27 cellular contexts compared by ENCODE assay signal in the genomic region with DNA sequence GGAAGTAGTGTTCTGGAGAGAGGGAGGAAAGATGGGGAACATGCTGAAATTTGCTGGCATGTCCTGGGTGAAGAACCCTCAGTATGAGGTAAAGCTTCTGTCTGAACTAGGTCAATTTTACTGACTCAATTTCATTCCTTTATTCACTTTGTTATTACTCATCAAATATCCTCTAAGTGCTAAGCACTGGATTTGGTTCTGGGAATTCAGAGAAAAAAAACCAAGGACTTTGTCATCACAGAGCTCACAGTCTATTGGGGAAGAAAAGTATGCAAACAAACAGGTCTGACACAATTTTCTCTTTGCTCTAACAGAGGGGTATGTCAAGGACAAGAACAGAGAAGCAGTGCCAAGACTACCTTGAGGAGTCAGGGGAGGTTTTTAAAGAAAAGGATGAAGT.
DNase-seq lines count a peak whose midpoint lies in the region; ATAC-seq, FAIRE-seq and TF ChIP-seq lines count a peak whose summit lies in the region.
"Had no signal": no experiment of that assay in that cellular context is flagged by ENCODE, and none has a peak within 500 bp of the region (broad histone marks: within the 10 kb centered on the region; RNA-seq: fewer than 3 reads in every experiment).

No MANE protein-coding gene starts in this region.

- H3K4me2 ChIP-seq in mammary epithelial cell (ENCODE audit: insufficient read depth, low read depth, low read length) (no peak overlapping the region), astrocyte (ENCODE audit: low read length) (peak overlapping the region; percentile 12)
- H3K4me2 ChIP-seq: BLaER1 treated with 17β-estradiol and CSF1 and Interleukin-3, amounts not matched to agents 10 nM and 100 nM had no signal

- H3K4me3 Mint-ChIP-seq in MCF 10A (ENCODE audit: unreplicated experiment) (no peak overlapping the region), astrocyte (ENCODE audit: unreplicated experiment) (no peak overlapping the region)
- H3K4me3 Mint-ChIP-seq: activated B cell treated with CpG ODN at 0.5 μM for 24 hours; stimulated activated naive CD8-positive, alpha-beta T cell treated with anti-CD3 and anti-CD28 coated beads, Interleukin-15, Interleukin-2, amounts not matched to agents 100 ng/mL and 50 ng/mL, for 24 hours had no signal

- H3K4me1 ChIP-seq in mammary epithelial cell (ENCODE audit: insufficient read depth, low read length): no peaks in the 10 kb centered on the region
- H3K4me1 ChIP-seq in astrocyte (ENCODE audit: insufficient read depth, low read length): peaks cover 36% of the 10 kb centered on the region
- peaks cover 3% of the 10 kb centered on the region for H3K4me1 ChIP-seq in foreskin keratinocyte
- H3K4me1 ChIP-seq: BLaER1 treated with 17β-estradiol and CSF1 and Interleukin-3, amounts not matched to agents 10 nM and 100 nM had no signal

- H3K36me3 ChIP-seq in mammary epithelial cell (ENCODE audit: insufficient read depth, low read length) (no peaks in the 10 kb centered on the region), astrocyte (ENCODE audit: insufficient read depth, low read length) (no peaks in the 10 kb centered on the region)
- H3K36me3 ChIP-seq: BLaER1 treated with 17β-estradiol and CSF1 and Interleukin-3, amounts not matched to agents 10 nM and 100 nM; cardiac muscle cell had no signal

- H3K27ac ChIP-seq in mammary epithelial cell (ENCODE audit: insufficient read depth, low read depth, low read length) (no peak overlapping the region), astrocyte (ENCODE audit: low read depth, low read length) (peak overlapping the region; percentile 37), foreskin keratinocyte (no peak overlapping the region)
- H3K27ac ChIP-seq: 22Rv1; BLaER1 treated with 17β-estradiol and CSF1 and Interleukin-3, amounts not matched to agents 10 nM and 100 nM; cardiac muscle cell; skin epidermis; transverse colon had no signal

- BruUV-seq in mammary epithelial cell (replicated peaks; lab: Mats Ljungman, UMichigan): no TSS peak
- no TSS peak for BruUV-seq in MCF 10A (replicated peaks; lab: Mats Ljungman, UMichigan)

- H2AFZ ChIP-seq in mammary epithelial cell (ENCODE audit: low read depth, low read length): no peak overlapping the region
- H2AFZ ChIP-seq in astrocyte (ENCODE audit: low read depth, low read length): no peak overlapping the region

- H3K4me3 ChIP-seq in mammary epithelial cell (replicated peaks in 1 of 3; ENCODE audit: insufficient read depth in 1 of 3, low read depth in 2 of 3, low read length in 3 of 3) (no peak overlapping the region), astrocyte (ENCODE audit: insufficient read depth, low read depth, low read length) (no peak overlapping the region)
- H3K4me3 ChIP-seq: BLaER1 treated with 17β-estradiol and CSF1 and Interleukin-3, amounts not matched to agents 10 nM and 100 nM; cardiac muscle cell; skin epidermis; transverse colon had no signal

- H3K27ac Mint-ChIP-seq in MCF 10A (ENCODE audit: low read depth, unreplicated experiment) (no peak overlapping the region), astrocyte (ENCODE audit: unreplicated experiment) (no peak overlapping the region)
- H3K27ac Mint-ChIP-seq: activated B cell treated with CpG ODN at 0.5 μM for 24 hours; stimulated activated naive CD8-positive, alpha-beta T cell treated with anti-CD3 and anti-CD28 coated beads, Interleukin-15, Interleukin-2, amounts not matched to agents 100 ng/mL and 50 ng/mL, for 24 hours had no signal

- H3K9ac ChIP-seq in mammary epithelial cell (ENCODE audit: insufficient read depth, low read length) (no peak overlapping the region), astrocyte (ENCODE audit: low read length) (no peak overlapping the region)
- H3K9ac ChIP-seq: BLaER1 treated with 17β-estradiol and CSF1 and Interleukin-3, amounts not matched to agents 10 nM and 100 nM had no signal

- H3K27me3 Mint-ChIP-seq in MCF 10A (ENCODE audit: insufficient read depth, unreplicated experiment) (no peaks in the 10 kb centered on the region), astrocyte (ENCODE audit: low read depth, unreplicated experiment) (no peaks in the 10 kb centered on the region)
- H3K27me3 Mint-ChIP-seq: stimulated activated naive CD8-positive, alpha-beta T cell treated with anti-CD3 and anti-CD28 coated beads, Interleukin-15, Interleukin-2, amounts not matched to agents 100 ng/mL and 50 ng/mL, for 24 hours had no signal

- H3K36me3 Mint-ChIP-seq in MCF 10A (ENCODE audit: insufficient read depth, unreplicated experiment): no peaks in the 10 kb centered on the region
- no peaks in the 10 kb centered on the region for H3K36me3 Mint-ChIP-seq in astrocyte (ENCODE audit: low read depth, unreplicated experiment)

- dilution Hi-C loops in mammary epithelial cell (cut with HindIII; ENCODE audit: low sequenced_read_pairs): no loop called here

- DNase-seq in mammary epithelial cell: peak; percentile 60
- no peak for DNase-seq in MCF 10A (ENCODE audit: unreplicated experiment)
- DNase-seq in astrocyte (ENCODE audit: low read depth): peak; percentile 65
- DNase-seq in foreskin keratinocyte: peak; percentile 61 to 82
- no peak for DNase-seq in NCI-H524 treated with DMSO at 0.1 percent for 48 hours (lab: John Stamatoyannopoulos, UW)
- DNase-seq: activated B cell treated with CpG ODN at 0.5 μM for 24 hours; activated CD4-positive, alpha-beta T cell treated with anti-CD3 and anti-CD28 coated beads, Interleukin-2, amount 50 U/mL, for 48 hours; activated gamma-delta T cell; dermis blood vessel endothelial cell; glutamatergic neuron; left ventricle myocardium superior; NCI-H1105; NCI-H510A; RPMI8226; stimulated activated CD4-positive, alpha-beta T cell treated with anti-CD3 and anti-CD28 coated beads, Interleukin-4, amount 100 ng/mL, for 1 hour; T-helper 9 cell; transverse colon had no signal

- H3K79me2 ChIP-seq in mammary epithelial cell (ENCODE audit: insufficient read depth, low read length) (no peaks in the 10 kb centered on the region), astrocyte (ENCODE audit: insufficient read depth, low read length) (no peaks in the 10 kb centered on the region)

- H4K20me1 ChIP-seq in mammary epithelial cell (ENCODE audit: insufficient read depth, low read length) (no peaks in the 10 kb centered on the region), astrocyte (ENCODE audit: insufficient read depth, low read length) (no peaks in the 10 kb centered on the region)
- H4K20me1 ChIP-seq: BLaER1 treated with 17β-estradiol and CSF1 and Interleukin-3, amounts not matched to agents 10 nM and 100 nM had no signal

- TF ChIP-seq CTCF in mammary epithelial cell (conservative IDR thresholded peaks at IDR 0.05 in 1 of 2, IDR thresholded peaks at IDR 0.05 in 1 of 2; ENCODE audit: extremely low read depth in 1 of 2, insufficient read depth in 1 of 2, low read depth in 1 of 2, low read length in 2 of 2): no peak
- TF ChIP-seq CTCF in MCF 10A (IDR thresholded peaks at IDR 0.05; ENCODE audit: unreplicated experiment): no peak
- no peak for TF ChIP-seq CTCF in astrocyte (IDR thresholded peaks at IDR 0.05; ENCODE audit: insufficient read depth, low read depth, low read length)
- no peak for TF ChIP-seq CTCF in foreskin keratinocyte (conservative IDR thresholded peaks at IDR 0.05)

- CTCF ChIA-PET in mammary epithelial cell (lab: Charles Lee; ENCODE audit: low non-redundant PET) (no interaction called here), MCF 10A (lab: Yijun Ruan, JAX) (interaction anchor here (0.6 to 1.6 kb wide), 4 partner anchors 13 to 419 kb away, joined by 3 to 6 read pairs (median 4); no protein-coding TSS in a partner anchor)

- no peaks in the 10 kb centered on the region for H3K9me3 ChIP-seq in mammary epithelial cell (replicated peaks; ENCODE audit: insufficient read depth, low read length)
- H3K9me3 ChIP-seq in astrocyte (ENCODE audit: insufficient read depth, low read depth, low read length): no peaks in the 10 kb centered on the region
- H3K9me3 ChIP-seq: BLaER1 treated with 17β-estradiol and CSF1 and Interleukin-3, amounts not matched to agents 10 nM and 100 nM; transverse colon had no signal

- ATAC-seq in foreskin keratinocyte (peak; percentile 76), HG03460 (IDR thresholded peaks at IDR 0.05; ENCODE audit: unreplicated experiment) (no peak), GM18858 (IDR thresholded peaks at IDR 0.05; ENCODE audit: unreplicated experiment) (no peak), HG03565 (IDR thresholded peaks at IDR 0.05; ENCODE audit: unreplicated experiment) (no peak)
- ATAC-seq: left ventricle myocardium superior, SK-N-SH treated with all-trans-retinoic acid at 6 μM for 48 hours had no signal

- H3K9me3 Mint-ChIP-seq in MCF 10A (ENCODE audit: unreplicated experiment) (no peaks in the 10 kb centered on the region), astrocyte (ENCODE audit: unreplicated experiment) (peaks cover 1% of the 10 kb centered on the region)
- H3K9me3 Mint-ChIP-seq: stimulated activated naive CD8-positive, alpha-beta T cell treated with anti-CD3 and anti-CD28 coated beads, Interleukin-15, Interleukin-2, amounts not matched to agents 100 ng/mL and 50 ng/mL, for 24 hours had no signal

- in situ Hi-C loops in mammary epithelial cell (cut with MboI; ENCODE audit: low sequenced_read_pairs in 2 of 2): no loop called here

- peaks cover 6% of the 10 kb centered on the region for H3K4me1 Mint-ChIP-seq in MCF 10A (ENCODE audit: insufficient read depth, unreplicated experiment)
- peaks cover 14% of the 10 kb centered on the region for H3K4me1 Mint-ChIP-seq in astrocyte (ENCODE audit: low read depth, unreplicated experiment)
- H3K4me1 Mint-ChIP-seq: activated B cell treated with CpG ODN at 0.5 μM for 24 hours had no signal

- H3K27me3 ChIP-seq in mammary epithelial cell (ENCODE audit: insufficient read depth, low read length) (no peaks in the 10 kb centered on the region), astrocyte (ENCODE audit: insufficient read depth, low read length) (no peaks in the 10 kb centered on the region), foreskin keratinocyte (no peaks in the 10 kb centered on the region)
- H3K27me3 ChIP-seq: BLaER1 treated with 17β-estradiol and CSF1 and Interleukin-3, amounts not matched to agents 10 nM and 100 nM; cardiac muscle cell; transverse colon had no signal

- intact Hi-C loops in mammary epithelial cell (cut with micrococcal nuclease): no loop called here
- intact Hi-C loops in MCF 10A (cut with micrococcal nuclease): no loop called here

- FAIRE-seq in astrocyte (lab: Jason Lieb, UNC): peak; percentile 82
- FAIRE-seq: GM18507 had no signal

- POLR2A ChIA-PET in MCF 10A (lab: Yijun Ruan, JAX): no interaction called here

Comparison
In these comparisons a context has a peak if more than half of its experiments do, and no peak if none do; other contexts are left out.
1. DNase-seq: peak in mammary epithelial cell (single experiment), astrocyte (single experiment) and foreskin keratinocyte (2 of 2); none in MCF 10A (single experiment) and NCI-H524 treated with DMSO at 0.1 percent for 48 hours (single experiment).